1 cellular context compared by ENCODE assay signal in the genomic region with DNA sequence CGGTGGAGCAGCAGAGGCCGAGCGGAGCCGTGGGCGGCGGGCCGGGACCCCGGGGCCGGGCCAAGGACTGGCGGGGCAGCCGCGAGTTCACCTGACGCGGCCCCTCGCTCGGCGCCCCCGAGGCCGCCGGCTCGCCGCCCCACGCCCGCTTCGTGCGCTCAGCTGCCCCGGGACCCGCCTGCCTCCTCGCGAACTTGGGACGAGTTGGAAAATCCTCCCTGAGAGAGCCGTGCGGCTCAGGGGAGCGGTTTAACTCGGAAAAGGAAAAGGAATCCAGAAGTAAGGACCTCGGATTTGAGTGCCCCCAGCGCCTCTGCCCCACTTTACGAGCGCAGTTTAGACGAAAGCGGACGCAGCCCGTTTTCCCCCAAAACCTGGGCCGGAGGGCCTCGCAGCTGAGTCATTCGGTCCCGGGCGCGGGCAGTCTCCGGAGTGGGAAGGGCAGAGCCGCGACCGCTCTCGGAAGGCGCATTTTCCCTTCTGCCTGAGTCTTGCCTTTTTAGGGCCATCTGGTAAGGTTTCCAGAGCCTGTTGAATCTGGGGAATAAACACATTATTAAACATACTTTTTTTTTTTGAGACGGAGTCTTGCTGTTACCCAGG.
TF ChIP-seq lines count a peak whose summit lies in the region.

No MANE protein-coding gene starts in this region.

TF ChIP-seq in GM12878, 131 proteins besides CTCF, POLR2A, EP300 and RAD21 (continued from another document and continues in another):
- TF ChIP-seq, protein P1, sequence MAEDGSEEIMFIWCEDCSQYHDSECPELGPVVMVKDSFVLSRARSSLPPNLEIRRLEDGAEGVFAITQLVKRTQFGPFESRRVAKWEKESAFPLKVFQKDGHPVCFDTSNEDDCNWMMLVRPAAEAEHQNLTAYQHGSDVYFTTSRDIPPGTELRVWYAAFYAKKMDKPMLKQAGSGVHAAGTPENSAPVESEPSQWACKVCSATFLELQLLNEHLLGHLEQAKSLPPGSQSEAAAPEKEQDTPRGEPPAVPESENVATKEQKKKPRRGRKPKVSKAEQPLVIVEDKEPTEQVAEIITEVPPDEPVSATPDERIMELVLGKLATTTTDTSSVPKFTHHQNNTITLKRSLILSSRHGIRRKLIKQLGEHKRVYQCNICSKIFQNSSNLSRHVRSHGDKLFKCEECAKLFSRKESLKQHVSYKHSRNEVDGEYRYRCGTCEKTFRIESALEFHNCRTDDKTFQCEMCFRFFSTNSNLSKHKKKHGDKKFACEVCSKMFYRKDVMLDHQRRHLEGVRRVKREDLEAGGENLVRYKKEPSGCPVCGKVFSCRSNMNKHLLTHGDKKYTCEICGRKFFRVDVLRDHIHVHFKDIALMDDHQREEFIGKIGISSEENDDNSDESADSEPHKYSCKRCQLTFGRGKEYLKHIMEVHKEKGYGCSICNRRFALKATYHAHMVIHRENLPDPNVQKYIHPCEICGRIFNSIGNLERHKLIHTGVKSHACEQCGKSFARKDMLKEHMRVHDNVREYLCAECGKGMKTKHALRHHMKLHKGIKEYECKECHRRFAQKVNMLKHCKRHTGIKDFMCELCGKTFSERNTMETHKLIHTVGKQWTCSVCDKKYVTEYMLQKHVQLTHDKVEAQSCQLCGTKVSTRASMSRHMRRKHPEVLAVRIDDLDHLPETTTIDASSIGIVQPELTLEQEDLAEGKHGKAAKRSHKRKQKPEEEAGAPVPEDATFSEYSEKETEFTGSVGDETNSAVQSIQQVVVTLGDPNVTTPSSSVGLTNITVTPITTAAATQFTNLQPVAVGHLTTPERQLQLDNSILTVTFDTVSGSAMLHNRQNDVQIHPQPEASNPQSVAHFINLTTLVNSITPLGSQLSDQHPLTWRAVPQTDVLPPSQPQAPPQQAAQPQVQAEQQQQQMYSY (CRISPR knock-in tag; IDR thresholded peaks at IDR 0.05) = no peak
- TF ChIP-seq SMAD1 (IDR thresholded peaks at IDR 0.05; ENCODE audit: low read depth, partially characterized antibody) = no peak
- no peak for TF ChIP-seq WRNIP1 (IDR thresholded peaks at IDR 0.05; ENCODE audit: borderline replicate concordance, low read depth, low read length)
- no peak for TF ChIP-seq NR2C2 (IDR thresholded peaks at IDR 0.05; ENCODE audit: borderline replicate concordance, control insufficient read depth, insufficient read length, low read depth)
- TF ChIP-seq HDAC2 (IDR thresholded peaks at IDR 0.05) = no peak
- peak; percentile 6 for TF ChIP-seq HDAC6 (IDR thresholded peaks at IDR 0.05; ENCODE audit: unreplicated experiment)
- TF ChIP-seq SUZ12 (IDR thresholded peaks at IDR 0.05; ENCODE audit: unreplicated experiment) = no peak
- TF ChIP-seq, protein P2, sequence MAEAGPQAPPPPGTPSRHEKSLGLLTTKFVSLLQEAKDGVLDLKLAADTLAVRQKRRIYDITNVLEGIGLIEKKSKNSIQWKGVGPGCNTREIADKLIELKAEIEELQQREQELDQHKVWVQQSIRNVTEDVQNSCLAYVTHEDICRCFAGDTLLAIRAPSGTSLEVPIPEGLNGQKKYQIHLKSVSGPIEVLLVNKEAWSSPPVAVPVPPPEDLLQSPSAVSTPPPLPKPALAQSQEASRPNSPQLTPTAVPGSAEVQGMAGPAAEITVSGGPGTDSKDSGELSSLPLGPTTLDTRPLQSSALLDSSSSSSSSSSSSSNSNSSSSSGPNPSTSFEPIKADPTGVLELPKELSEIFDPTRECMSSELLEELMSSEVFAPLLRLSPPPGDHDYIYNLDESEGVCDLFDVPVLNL (IDR thresholded peaks at IDR 0.05; ENCODE audit: low read depth, low read length) = no peak
- no peak for TF ChIP-seq CREB1 (IDR thresholded peaks at IDR 0.05; ENCODE audit: low read depth)
- no peak for TF ChIP-seq YBX1 (IDR thresholded peaks at IDR 0.05)
- TF ChIP-seq, protein P3, sequence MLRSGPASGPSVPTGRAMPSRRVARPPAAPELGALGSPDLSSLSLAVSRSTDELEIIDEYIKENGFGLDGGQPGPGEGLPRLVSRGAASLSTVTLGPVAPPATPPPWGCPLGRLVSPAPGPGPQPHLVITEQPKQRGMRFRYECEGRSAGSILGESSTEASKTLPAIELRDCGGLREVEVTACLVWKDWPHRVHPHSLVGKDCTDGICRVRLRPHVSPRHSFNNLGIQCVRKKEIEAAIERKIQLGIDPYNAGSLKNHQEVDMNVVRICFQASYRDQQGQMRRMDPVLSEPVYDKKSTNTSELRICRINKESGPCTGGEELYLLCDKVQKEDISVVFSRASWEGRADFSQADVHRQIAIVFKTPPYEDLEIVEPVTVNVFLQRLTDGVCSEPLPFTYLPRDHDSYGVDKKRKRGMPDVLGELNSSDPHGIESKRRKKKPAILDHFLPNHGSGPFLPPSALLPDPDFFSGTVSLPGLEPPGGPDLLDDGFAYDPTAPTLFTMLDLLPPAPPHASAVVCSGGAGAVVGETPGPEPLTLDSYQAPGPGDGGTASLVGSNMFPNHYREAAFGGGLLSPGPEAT (IDR thresholded peaks at IDR 0.05; ENCODE audit: low read depth) = no peak
- TF ChIP-seq, protein P4, sequence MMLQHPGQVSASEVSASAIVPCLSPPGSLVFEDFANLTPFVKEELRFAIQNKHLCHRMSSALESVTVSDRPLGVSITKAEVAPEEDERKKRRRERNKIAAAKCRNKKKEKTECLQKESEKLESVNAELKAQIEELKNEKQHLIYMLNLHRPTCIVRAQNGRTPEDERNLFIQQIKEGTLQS (IDR thresholded peaks at IDR 0.05; ENCODE audit: borderline replicate concordance, extremely low read depth, low read depth, low read length) = no peak
- no peak; a peak in 1 of 4 replicates for TF ChIP-seq IKZF2 (IDR thresholded peaks at IDR 0.05)
- no peak for TF ChIP-seq SREBF1 (IDR thresholded peaks at IDR 0.05; ENCODE audit: low read length)
- TF ChIP-seq GATAD2B (conservative IDR thresholded peaks at IDR 0.05; ENCODE audit: low read depth) = peak; percentile 95
- TF ChIP-seq, protein P5, sequence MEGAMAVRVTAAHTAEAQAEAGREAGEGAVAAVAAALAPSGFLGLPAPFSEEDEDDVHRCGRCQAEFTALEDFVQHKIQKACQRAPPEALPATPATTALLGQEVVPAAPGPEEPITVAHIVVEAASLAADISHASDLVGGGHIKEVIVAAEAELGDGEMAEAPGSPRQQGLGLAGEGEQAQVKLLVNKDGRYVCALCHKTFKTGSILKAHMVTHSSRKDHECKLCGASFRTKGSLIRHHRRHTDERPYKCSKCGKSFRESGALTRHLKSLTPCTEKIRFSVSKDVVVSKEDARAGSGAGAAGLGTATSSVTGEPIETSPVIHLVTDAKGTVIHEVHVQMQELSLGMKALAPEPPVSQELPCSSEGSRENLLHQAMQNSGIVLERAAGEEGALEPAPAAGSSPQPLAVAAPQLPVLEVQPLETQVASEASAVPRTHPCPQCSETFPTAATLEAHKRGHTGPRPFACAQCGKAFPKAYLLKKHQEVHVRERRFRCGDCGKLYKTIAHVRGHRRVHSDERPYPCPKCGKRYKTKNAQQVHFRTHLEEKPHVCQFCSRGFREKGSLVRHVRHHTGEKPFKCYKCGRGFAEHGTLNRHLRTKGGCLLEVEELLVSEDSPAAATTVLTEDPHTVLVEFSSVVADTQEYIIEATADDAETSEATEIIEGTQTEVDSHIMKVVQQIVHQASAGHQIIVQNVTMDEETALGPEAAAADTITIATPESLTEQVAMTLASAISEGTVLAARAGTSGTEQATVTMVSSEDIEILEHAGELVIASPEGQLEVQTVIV (IDR thresholded peaks at IDR 0.05; ENCODE audit: borderline replicate concordance, partially characterized antibody) = no peak
- TF ChIP-seq MYB (IDR thresholded peaks at IDR 0.05; ENCODE audit: borderline replicate concordance, low read depth, low read length) = no peak
- TF ChIP-seq CBX3 (IDR thresholded peaks at IDR 0.05; ENCODE audit: borderline replicate concordance, low read depth) = no peak
- peak; percentile 76; the same call in 1 of the 2 replicates for TF ChIP-seq CHD1 (IDR thresholded peaks at IDR 0.05; ENCODE audit: low read depth, low read length)
- TF ChIP-seq SPI1 (IDR thresholded peaks at IDR 0.05; ENCODE audit: borderline replicate concordance, insufficient read depth, low read depth, low read length) = no peak
- no peak for TF ChIP-seq SRF (IDR thresholded peaks at IDR 0.05; ENCODE audit: low read depth in 2 of 2, low read length in 2 of 2)
- TF ChIP-seq SMARCA5 (IDR thresholded peaks at IDR 0.05) = peak; percentile 73
- 0 out of 2 replicates have a peak, but pooled peaks have one; percentile 33 for TF ChIP-seq STAT1 (conservative IDR thresholded peaks at IDR 0.05)
- TF ChIP-seq BMI1 (IDR thresholded peaks at IDR 0.05; ENCODE audit: borderline replicate concordance) = no peak
- TF ChIP-seq, protein P6, sequence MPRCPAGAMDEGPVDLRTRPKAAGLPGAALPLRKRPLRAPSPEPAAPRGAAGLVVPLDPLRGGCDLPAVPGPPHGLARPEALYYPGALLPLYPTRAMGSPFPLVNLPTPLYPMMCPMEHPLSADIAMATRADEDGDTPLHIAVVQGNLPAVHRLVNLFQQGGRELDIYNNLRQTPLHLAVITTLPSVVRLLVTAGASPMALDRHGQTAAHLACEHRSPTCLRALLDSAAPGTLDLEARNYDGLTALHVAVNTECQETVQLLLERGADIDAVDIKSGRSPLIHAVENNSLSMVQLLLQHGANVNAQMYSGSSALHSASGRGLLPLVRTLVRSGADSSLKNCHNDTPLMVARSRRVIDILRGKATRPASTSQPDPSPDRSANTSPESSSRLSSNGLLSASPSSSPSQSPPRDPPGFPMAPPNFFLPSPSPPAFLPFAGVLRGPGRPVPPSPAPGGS (IDR thresholded peaks at IDR 0.05; ENCODE audit: borderline replicate concordance, insufficient read depth, low read depth, low read length, poor library complexity, severe bottlenecking) = no peak
- TF ChIP-seq, protein P7, sequence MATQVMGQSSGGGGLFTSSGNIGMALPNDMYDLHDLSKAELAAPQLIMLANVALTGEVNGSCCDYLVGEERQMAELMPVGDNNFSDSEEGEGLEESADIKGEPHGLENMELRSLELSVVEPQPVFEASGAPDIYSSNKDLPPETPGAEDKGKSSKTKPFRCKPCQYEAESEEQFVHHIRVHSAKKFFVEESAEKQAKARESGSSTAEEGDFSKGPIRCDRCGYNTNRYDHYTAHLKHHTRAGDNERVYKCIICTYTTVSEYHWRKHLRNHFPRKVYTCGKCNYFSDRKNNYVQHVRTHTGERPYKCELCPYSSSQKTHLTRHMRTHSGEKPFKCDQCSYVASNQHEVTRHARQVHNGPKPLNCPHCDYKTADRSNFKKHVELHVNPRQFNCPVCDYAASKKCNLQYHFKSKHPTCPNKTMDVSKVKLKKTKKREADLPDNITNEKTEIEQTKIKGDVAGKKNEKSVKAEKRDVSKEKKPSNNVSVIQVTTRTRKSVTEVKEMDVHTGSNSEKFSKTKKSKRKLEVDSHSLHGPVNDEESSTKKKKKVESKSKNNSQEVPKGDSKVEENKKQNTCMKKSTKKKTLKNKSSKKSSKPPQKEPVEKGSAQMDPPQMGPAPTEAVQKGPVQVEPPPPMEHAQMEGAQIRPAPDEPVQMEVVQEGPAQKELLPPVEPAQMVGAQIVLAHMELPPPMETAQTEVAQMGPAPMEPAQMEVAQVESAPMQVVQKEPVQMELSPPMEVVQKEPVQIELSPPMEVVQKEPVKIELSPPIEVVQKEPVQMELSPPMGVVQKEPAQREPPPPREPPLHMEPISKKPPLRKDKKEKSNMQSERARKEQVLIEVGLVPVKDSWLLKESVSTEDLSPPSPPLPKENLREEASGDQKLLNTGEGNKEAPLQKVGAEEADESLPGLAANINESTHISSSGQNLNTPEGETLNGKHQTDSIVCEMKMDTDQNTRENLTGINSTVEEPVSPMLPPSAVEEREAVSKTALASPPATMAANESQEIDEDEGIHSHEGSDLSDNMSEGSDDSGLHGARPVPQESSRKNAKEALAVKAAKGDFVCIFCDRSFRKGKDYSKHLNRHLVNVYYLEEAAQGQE (IDR thresholded peaks at IDR 0.05; ENCODE audit: low read depth, low read length) = no peak
- no peak for TF ChIP-seq MTA2 (IDR thresholded peaks at IDR 0.05; ENCODE audit: low read depth)
- TF ChIP-seq, protein P8, sequence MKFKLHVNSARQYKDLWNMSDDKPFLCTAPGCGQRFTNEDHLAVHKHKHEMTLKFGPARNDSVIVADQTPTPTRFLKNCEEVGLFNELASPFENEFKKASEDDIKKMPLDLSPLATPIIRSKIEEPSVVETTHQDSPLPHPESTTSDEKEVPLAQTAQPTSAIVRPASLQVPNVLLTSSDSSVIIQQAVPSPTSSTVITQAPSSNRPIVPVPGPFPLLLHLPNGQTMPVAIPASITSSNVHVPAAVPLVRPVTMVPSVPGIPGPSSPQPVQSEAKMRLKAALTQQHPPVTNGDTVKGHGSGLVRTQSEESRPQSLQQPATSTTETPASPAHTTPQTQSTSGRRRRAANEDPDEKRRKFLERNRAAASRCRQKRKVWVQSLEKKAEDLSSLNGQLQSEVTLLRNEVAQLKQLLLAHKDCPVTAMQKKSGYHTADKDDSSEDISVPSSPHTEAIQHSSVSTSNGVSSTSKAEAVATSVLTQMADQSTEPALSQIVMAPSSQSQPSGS (IDR thresholded peaks at IDR 0.05; ENCODE audit: low read length) = no peak
- no peak for TF ChIP-seq ZNF274 (IDR thresholded peaks at IDR 0.05; ENCODE audit: insufficient read depth, insufficient read length)
- no peak for TF ChIP-seq BRCA1 (IDR thresholded peaks at IDR 0.05; ENCODE audit: low read depth, low read length)
- no peak for TF ChIP-seq PAX8 (IDR thresholded peaks at IDR 0.05)
- TF ChIP-seq NR2C1 (IDR thresholded peaks at IDR 0.05) = no peak
- no peak for TF ChIP-seq SMC3 (IDR thresholded peaks at IDR 0.05; ENCODE audit: borderline replicate concordance, low read length)
- no peak; the same call in 1 of the 2 replicates for TF ChIP-seq BACH1 (IDR thresholded peaks at IDR 0.05; ENCODE audit: borderline replicate concordance)
- no peak; the same call in 2 of the 3 replicates for TF ChIP-seq POU2F2 (IDR thresholded peaks at IDR 0.05; ENCODE audit: borderline replicate concordance, low read depth, low read length)
- TF ChIP-seq, protein P9, sequence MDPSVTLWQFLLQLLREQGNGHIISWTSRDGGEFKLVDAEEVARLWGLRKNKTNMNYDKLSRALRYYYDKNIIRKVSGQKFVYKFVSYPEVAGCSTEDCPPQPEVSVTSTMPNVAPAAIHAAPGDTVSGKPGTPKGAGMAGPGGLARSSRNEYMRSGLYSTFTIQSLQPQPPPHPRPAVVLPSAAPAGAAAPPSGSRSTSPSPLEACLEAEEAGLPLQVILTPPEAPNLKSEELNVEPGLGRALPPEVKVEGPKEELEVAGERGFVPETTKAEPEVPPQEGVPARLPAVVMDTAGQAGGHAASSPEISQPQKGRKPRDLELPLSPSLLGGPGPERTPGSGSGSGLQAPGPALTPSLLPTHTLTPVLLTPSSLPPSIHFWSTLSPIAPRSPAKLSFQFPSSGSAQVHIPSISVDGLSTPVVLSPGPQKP (IDR thresholded peaks at IDR 0.05; ENCODE audit: low read depth, low read length) = no peak
- no peak for TF ChIP-seq RELA (IDR thresholded peaks at IDR 0.05; ENCODE audit: borderline replicate concordance, partially characterized antibody)
- TF ChIP-seq MTA3 (IDR thresholded peaks at IDR 0.05; ENCODE audit: borderline replicate concordance, low read length) = no peak
- no peak for TF ChIP-seq RBBP5 (conservative IDR thresholded peaks at IDR 0.05)
- TF ChIP-seq ASH2L (IDR thresholded peaks at IDR 0.05; ENCODE audit: borderline replicate concordance, low read depth) = no peak
- TF ChIP-seq, protein P10, sequence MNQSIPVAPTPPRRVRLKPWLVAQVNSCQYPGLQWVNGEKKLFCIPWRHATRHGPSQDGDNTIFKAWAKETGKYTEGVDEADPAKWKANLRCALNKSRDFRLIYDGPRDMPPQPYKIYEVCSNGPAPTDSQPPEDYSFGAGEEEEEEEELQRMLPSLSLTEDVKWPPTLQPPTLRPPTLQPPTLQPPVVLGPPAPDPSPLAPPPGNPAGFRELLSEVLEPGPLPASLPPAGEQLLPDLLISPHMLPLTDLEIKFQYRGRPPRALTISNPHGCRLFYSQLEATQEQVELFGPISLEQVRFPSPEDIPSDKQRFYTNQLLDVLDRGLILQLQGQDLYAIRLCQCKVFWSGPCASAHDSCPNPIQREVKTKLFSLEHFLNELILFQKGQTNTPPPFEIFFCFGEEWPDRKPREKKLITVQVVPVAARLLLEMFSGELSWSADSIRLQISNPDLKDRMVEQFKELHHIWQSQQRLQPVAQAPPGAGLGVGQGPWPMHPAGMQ (IDR thresholded peaks at IDR 0.05; ENCODE audit: borderline replicate concordance) = no peak
- no peak for TF ChIP-seq ZNF384 (IDR thresholded peaks at IDR 0.05; ENCODE audit: borderline replicate concordance, low read depth, low read length)
